In the genomic region with DNA sequence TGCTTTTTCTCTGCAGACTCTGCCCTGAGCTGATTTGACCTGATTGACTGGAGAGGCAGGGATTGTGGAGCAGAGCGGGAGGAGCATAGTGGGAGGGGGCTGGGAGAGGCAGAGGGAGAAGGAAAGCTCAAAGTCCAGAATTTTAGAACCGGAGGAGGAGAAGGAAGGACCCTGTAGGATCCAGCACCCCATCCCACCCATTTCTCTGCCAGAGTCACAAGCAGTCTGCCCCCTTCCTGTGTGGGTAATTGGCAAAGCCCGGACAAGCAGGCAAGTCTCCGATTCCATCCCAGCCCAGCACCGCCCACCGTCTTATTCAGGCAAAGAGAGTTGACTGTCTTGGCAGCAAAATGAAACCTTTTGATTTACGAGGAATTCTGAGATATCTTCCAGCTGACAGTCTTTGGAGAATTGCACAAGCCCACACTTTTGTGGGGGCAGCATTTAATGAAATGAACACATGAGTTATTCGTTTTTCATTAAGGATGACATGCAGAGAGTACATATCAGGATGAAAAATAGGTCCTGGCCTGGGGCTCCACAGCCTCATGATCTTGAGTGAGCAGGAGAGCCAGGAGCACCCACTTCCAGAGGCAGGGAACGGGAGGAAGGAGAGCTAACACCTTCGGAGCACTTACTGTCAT, we compare ENCODE assay signal across 11 cellular contexts.
A peak's percentile ranks its signal among the peaks of the same experiment; 100 is the strongest.
DNase-seq lines count a peak whose midpoint lies in the region; ATAC-seq and TF ChIP-seq lines count a peak whose summit lies in the region.
"Had no signal": no experiment of that assay in that cellular context is flagged by ENCODE, and none has a peak within 500 bp of the region (broad histone marks: within the 10 kb centered on the region; RNA-seq: fewer than 3 reads in every experiment).

No MANE protein-coding gene starts in this region.

- no peaks in the 10 kb centered on the region for H3K36me3 Mint-ChIP-seq in nephron progenitor cell (ENCODE audit: low read depth)
- H3K36me3 Mint-ChIP-seq: activated naive CD8-positive, alpha-beta T cell treated with anti-CD3 and anti-CD28 coated beads, Interleukin-2, amount 10 ng/mL, durations not matched to agents 7 days and 5 days; CD4-positive, alpha-beta memory T cell had no signal

- TF ChIP-seq CTCF in AG04450 (IDR thresholded peaks at IDR 0.05; ENCODE audit: low read depth, low read length) (no peak), RWPE1 (conservative IDR thresholded peaks at IDR 0.05; ENCODE audit: low read depth) (no peak), fibroblast of pulmonary artery (IDR thresholded peaks at IDR 0.05; ENCODE audit: low read length, missing control alignments) (no peak), osteoblast (IDR thresholded peaks at IDR 0.05; ENCODE audit: extremely low read depth, low read depth, low read length) (no peak), nephron progenitor cell (IDR thresholded peaks at IDR 0.05) (no peak)

- CTCF ChIA-PET in AG04450 (lab: Charles Lee) (interaction anchor here (0.6 to 1.9 kb wide), 5 partner anchors 10 to 163 kb away, joined by 3 to 7 read pairs (median 4); no protein-coding TSS in a partner anchor), RWPE1 (lab: Yijun Ruan, JAX) (interaction anchor here (0.7 kb wide), 1 partner anchor 77 kb away, joined by 3 read pairs; no protein-coding TSS in a partner anchor)

- H4K20me1 ChIP-seq in osteoblast (ENCODE audit: insufficient read depth, low read length): no peaks in the 10 kb centered on the region

- H3K27me3 ChIP-seq in AG04450 (ENCODE audit: control insufficient read depth, insufficient read depth, low read length) (no peaks in the 10 kb centered on the region), osteoblast (ENCODE audit: insufficient read depth, low read length) (no peaks in the 10 kb centered on the region)

- no peaks in the 10 kb centered on the region for H3K79me2 ChIP-seq in osteoblast (ENCODE audit: insufficient read depth, low read length)

- H3K4me1 Mint-ChIP-seq in nephron progenitor cell: peaks cover 12% of the 10 kb centered on the region
- H3K4me1 Mint-ChIP-seq: activated naive CD8-positive, alpha-beta T cell treated with anti-CD3 and anti-CD28 coated beads, Interleukin-2, amount 10 ng/mL, durations not matched to agents 7 days and 5 days; CD4-positive, alpha-beta memory T cell had no signal

- H3K4me2 ChIP-seq in osteoblast (ENCODE audit: insufficient read depth, low read length): peak overlapping the region; percentile 63

- H3K4me3 ChIP-seq in AG04450 (ENCODE audit: low read depth, low read length): peak overlapping the region; percentile 5; the same call in 1 of the 2 replicates
- peak overlapping the region; percentile 31 for H3K4me3 ChIP-seq in fibroblast of pulmonary artery (replicated peaks; ENCODE audit: low read depth, low read length)
- peak overlapping the region; percentile 32 for H3K4me3 ChIP-seq in osteoblast (ENCODE audit: insufficient read depth, low read length)

- H3K27ac ChIP-seq in AG04450 (ENCODE audit: low read depth, low read length): peak overlapping the region; percentile 92
- peak overlapping the region; percentile 68 for H3K27ac ChIP-seq in RWPE1
- peak overlapping the region; percentile 97 for H3K27ac ChIP-seq in osteoblast (ENCODE audit: low read depth, low read length)

- no peak overlapping the region for H3K27ac Mint-ChIP-seq in nephron progenitor cell
- H3K27ac Mint-ChIP-seq: activated naive CD8-positive, alpha-beta T cell treated with anti-CD3 and anti-CD28 coated beads, Interleukin-2, amount 10 ng/mL, durations not matched to agents 7 days and 5 days; CD4-positive, alpha-beta memory T cell; T-helper 1 cell treated with Interleukin-12 subunit alpha and Interleukin-12 subunit beta and Interleukin-4 antibody, amounts not matched to agents 30 μg/mL and 1 μg/mL, for 36 hours had no signal

- ATAC-seq in stimulated activated naive CD8-positive, alpha-beta T cell treated with anti-CD3 and anti-CD28 coated beads, Interleukin-15, Interleukin-2, amounts not matched to agents 100 U/mL and 50 U/mL, for 24 hours: no peak
- ATAC-seq in esophagus mucosa: no peak

- peaks cover 32% of the 10 kb centered on the region for H3K27me3 Mint-ChIP-seq in nephron progenitor cell (ENCODE audit: low read depth, poor library complexity)

- no peak overlapping the region for H3K4me3 Mint-ChIP-seq in nephron progenitor cell
- H3K4me3 Mint-ChIP-seq: activated naive CD8-positive, alpha-beta T cell treated with anti-CD3 and anti-CD28 coated beads, Interleukin-2, amount 10 ng/mL, durations not matched to agents 7 days and 5 days; CD4-positive, alpha-beta memory T cell; T-helper 1 cell treated with Interleukin-12 subunit alpha and Interleukin-12 subunit beta and Interleukin-4 antibody, amounts not matched to agents 30 μg/mL and 1 μg/mL, for 36 hours had no signal

- POLR2A ChIA-PET in AG04450 (lab: Yijun Ruan, JAX): interaction anchor here (0.5 to 2.2 kb wide), 8 partner anchors 8 to 397 kb away, joined by 3 to 22 read pairs (median 4); no protein-coding TSS in a partner anchor
- POLR2A ChIA-PET in RWPE1 (lab: Yijun Ruan, JAX; ENCODE audit: low non-redundant PET): no interaction called here

- peaks cover 39% of the 10 kb centered on the region for H3K4me1 ChIP-seq in osteoblast (ENCODE audit: insufficient read depth, low read length)

- H3K9me3 ChIP-seq in AG04450 (ENCODE audit: control insufficient read depth, insufficient read depth, low read length) (no peaks in the 10 kb centered on the region; the same call in 1 of the 2 replicates), osteoblast (ENCODE audit: low read depth, low read length) (no peaks in the 10 kb centered on the region)

- H2AFZ ChIP-seq in osteoblast (ENCODE audit: low read length): no peak overlapping the region

- H3K9me3 Mint-ChIP-seq in nephron progenitor cell: peaks cover 8% of the 10 kb centered on the region
- H3K9me3 Mint-ChIP-seq: activated naive CD8-positive, alpha-beta T cell treated with anti-CD3 and anti-CD28 coated beads, Interleukin-2, amount 10 ng/mL, durations not matched to agents 7 days and 5 days; T-helper 1 cell treated with Interleukin-12 subunit alpha and Interleukin-12 subunit beta and Interleukin-4 antibody, amounts not matched to agents 30 μg/mL and 1 μg/mL, for 36 hours had no signal

- DNase-seq in AG04450 (ENCODE audit: low read depth, low spot score): peak; percentile 95
- DNase-seq in RWPE1 (ENCODE audit: low spot score): no peak
- peak; percentile 98 for DNase-seq in fibroblast of pulmonary artery (ENCODE audit: low read depth)
- peak; percentile 93 for DNase-seq in osteoblast (ENCODE audit: insufficient read length, low spot score, missing footprints)
- DNase-seq in stimulated activated naive CD8-positive, alpha-beta T cell treated with anti-CD3 and anti-CD28 coated beads, Interleukin-15, Interleukin-2, amounts not matched to agents 100 U/mL and 50 U/mL, for 24 hours: no peak
- DNase-seq in nephron progenitor cell: no peak
- DNase-seq in activated CD8-positive, alpha-beta memory T cell treated with anti-CD3 and anti-CD28 coated beads for 24 hours: no peak
- DNase-seq: activated naive CD8-positive, alpha-beta T cell treated with anti-CD3 and anti-CD28 coated beads, Interleukin-2, amount 10 ng/mL, durations not matched to agents 7 days and 5 days; CD4-positive, alpha-beta memory T cell had no signal

- H3K36me3 ChIP-seq in osteoblast (ENCODE audit: insufficient read depth, low read length): no peaks in the 10 kb centered on the region

Comparison
In these comparisons a context has a peak if more than half of its experiments do, and no peak if none do; other contexts are left out.
1. DNase-seq: peak in AG04450 (single experiment), fibroblast of pulmonary artery (single experiment) and osteoblast (single experiment); none in RWPE1 (single experiment), stimulated activated naive CD8-positive, alpha-beta T cell treated with anti-CD3 and anti-CD28 coated beads, Interleukin-15, Interleukin-2, amounts not matched to agents 100 U/mL and 50 U/mL, for 24 hours (single experiment), nephron progenitor cell (single experiment) and activated CD8-positive, alpha-beta memory T cell treated with anti-CD3 and anti-CD28 coated beads for 24 hours (single experiment).
2. Peak in every context shown above with its lines, with median percentiles within 50 percentile points of each other: H3K27ac ChIP-seq and H3K4me3 ChIP-seq.